Comparison of ENCODE assay signal across 17 cellular contexts in the genomic region with DNA sequence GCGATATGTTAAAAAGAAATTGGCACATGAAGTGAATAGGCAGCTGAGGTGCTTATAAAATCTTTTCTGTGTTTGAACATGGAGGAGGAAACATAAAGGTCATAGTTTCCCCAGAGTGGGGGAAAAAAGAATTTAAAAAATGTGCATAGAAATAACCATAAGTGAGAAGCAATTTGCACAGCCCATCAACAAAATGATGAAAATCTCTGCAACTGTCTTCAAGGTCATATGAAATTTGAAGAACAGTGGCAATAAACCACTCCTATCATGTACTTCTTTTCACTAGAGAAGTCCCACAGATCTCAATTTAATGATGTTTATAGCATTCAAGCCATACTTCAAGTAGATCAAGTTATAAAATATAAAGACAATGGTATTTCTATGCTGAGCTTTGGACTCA. TPM values are rescaled to one million over a fixed set of nuclear protein-coding genes. Genes with fewer than 3 reads are reported as not detected.
DNase-seq lines count a peak whose midpoint lies in the region; TF ChIP-seq lines count a peak whose summit lies in the region.
"Had no signal": no experiment of that assay in that cellular context is flagged by ENCODE, and none has a peak within 500 bp of the region (broad histone marks: within the 10 kb centered on the region; RNA-seq: fewer than 3 reads in every experiment).

No MANE protein-coding gene starts in this region.

- H3K27me3 ChIP-seq in A673 (replicated peaks; ENCODE audit: insufficient read depth, low read depth, low read length, poor library complexity), result no peaks in the 10 kb centered on the region
- H3K27me3 ChIP-seq in SJCRH30, result no peaks in the 10 kb centered on the region
- H3K27me3 ChIP-seq in MG63, result no peaks in the 10 kb centered on the region
- H3K27me3 ChIP-seq: BLaER1 had no signal

- intact Hi-C loops in A673 (cut with micrococcal nuclease; ENCODE audit: unreplicated experiment), result no loop called here

- H3K27ac ChIP-seq in A673 (ENCODE audit: low read depth, low read length, poor library complexity, severe bottlenecking), result no peak overlapping the region
- peak overlapping the region; percentile 18; the same call in 1 of the 2 replicates for H3K27ac ChIP-seq in SJCRH30
- H3K27ac ChIP-seq: 22Rv1, A549, BLaER1 had no signal

- in situ Hi-C loops in astrocyte of the spinal cord (cut with HindIII; ENCODE audit: low sequenced_read_pairs), result no loop called here

- TF ChIP-seq CTCF in A673 (conservative IDR thresholded peaks at IDR 0.05; ENCODE audit: low read depth, low read length) (no peak), astrocyte of the spinal cord (IDR thresholded peaks at IDR 0.05; ENCODE audit: low read depth, low read length) (no peak)

- CTCF ChIA-PET in A673 (lab: Charles Lee), result no interaction called here

- H3K36me3 ChIP-seq in A673 (ENCODE audit: insufficient read depth, low read length, poor library complexity, severe bottlenecking), result no peaks in the 10 kb centered on the region
- H3K36me3 ChIP-seq in SJCRH30, result no peaks in the 10 kb centered on the region
- no peaks in the 10 kb centered on the region for H3K36me3 ChIP-seq in MG63
- H3K36me3 ChIP-seq: BLaER1 had no signal

- no TSS peak for BruUV-seq in A673 (replicated peaks; lab: Mats Ljungman, UMichigan)

- H3K9me3 ChIP-seq in A673 (ENCODE audit: low read depth, low read length, poor library complexity, severe bottlenecking), result no peaks in the 10 kb centered on the region
- no peaks in the 10 kb centered on the region for H3K9me3 ChIP-seq in SJCRH30 (replicated peaks)
- peaks cover 2% of the 10 kb centered on the region; the same call in 1 of the 2 replicates for H3K9me3 ChIP-seq in MG63
- H3K9me3 ChIP-seq: A549, BLaER1 had no signal

- H3K4me1 ChIP-seq in A673 (ENCODE audit: insufficient read depth, low read length, poor library complexity, severe bottlenecking), result no peaks in the 10 kb centered on the region
- peaks cover 14% of the 10 kb centered on the region for H3K4me1 ChIP-seq in SJCRH30
- H3K4me1 ChIP-seq: A549, BLaER1 had no signal

- POLR2A ChIA-PET in A673 (lab: Charles Lee; ENCODE audit: low non-redundant PET), result no interaction called here

- no peak overlapping the region for H3K4me3 ChIP-seq in A673 (ENCODE audit: low read depth, low read length, poor library complexity, severe bottlenecking)
- no peak overlapping the region for H3K4me3 ChIP-seq in SJCRH30
- no peak overlapping the region for H3K4me3 ChIP-seq in astrocyte of the spinal cord (ENCODE audit: low read depth, low read length)
- no peak overlapping the region for H3K4me3 ChIP-seq in MG63
- H3K4me3 ChIP-seq: A549, BLaER1 had no signal

- DNase-seq in A673 (ENCODE audit: low spot score) (peak; percentile 47), SJCRH30 (peak in 1 of 2 experiments; percentile 12), astrocyte of the spinal cord (ENCODE audit: low read depth, low spot score) (peak; percentile 44), fibroblast of peridontal ligament (ENCODE audit: extremely low read depth) (peak; percentile 46), MG63 (no peak), NCI-H1417 (lab: John Stamatoyannopoulos, UW) (no peak)
- DNase-seq in stimulated activated CD4-positive, alpha-beta T cell treated with anti-CD3 and anti-CD28 coated beads, Interleukin-12 subunit alpha, Interleukin-12 subunit beta, amount 100 ng/mL, for 4 hours, result no peak
- DNase-seq in stimulated activated CD4-positive, alpha-beta T cell treated with anti-CD3 and anti-CD28 coated beads, Interleukin-4, amount 100 ng/mL, for 4 hours, result no peak
- DNase-seq: CD4-positive, alpha-beta memory T cell; DMS153; DMS79; GDM1; GOT3; H7 had no signal

RNA-seq across cellular contexts. Expression of gene ZNF804A, which starts 46.7 kb away (rescaled TPM):
- total RNA-seq in A673 (2021), result 2.5 and 3.4 TPM in 2 replicates
- 16.8 and 19.2 TPM in 2 replicates for total RNA-seq in SJCRH30 (2014; rRNA removed; shearing (Covaris generic))
- 0.76 and 3.6 TPM in 2 replicates for total RNA-seq in MG63 (2014; rRNA removed; shearing (Covaris generic); ENCODE audit: low replicate concordance)

Comparison
In these comparisons a context has a peak if more than half of its experiments do, and no peak if none do; other contexts are left out.
1. DNase-seq: peak in A673 (single experiment), astrocyte of the spinal cord (single experiment) and fibroblast of peridontal ligament (single experiment); none in stimulated activated CD4-positive, alpha-beta T cell treated with anti-CD3 and anti-CD28 coated beads, Interleukin-12 subunit alpha, Interleukin-12 subunit beta, amount 100 ng/mL, for 4 hours (single experiment), MG63 (single experiment), stimulated activated CD4-positive, alpha-beta T cell treated with anti-CD3 and anti-CD28 coated beads, Interleukin-4, amount 100 ng/mL, for 4 hours (0 of 2) and NCI-H1417 (0 of 3).